1 cellular context compared by ENCODE assay signal in the genomic region with DNA sequence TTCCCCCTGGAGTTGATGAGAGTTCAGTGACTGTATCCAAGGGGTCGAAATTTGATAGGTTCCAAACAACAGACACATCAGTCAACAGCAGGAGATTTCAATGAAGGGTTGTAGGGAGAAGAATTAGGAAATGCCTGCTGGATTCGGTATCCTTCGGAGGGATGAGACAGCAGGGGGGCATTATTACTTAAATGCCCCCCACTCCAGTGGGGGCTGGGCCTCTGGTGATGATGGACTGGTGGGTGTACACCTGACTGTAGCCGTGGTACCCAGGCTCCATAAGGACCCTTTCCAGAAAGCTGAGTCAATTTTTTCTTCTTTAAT.
TF ChIP-seq lines count a peak whose summit lies in the region.

No MANE protein-coding gene starts in this region.

TF ChIP-seq in GM23338, 12 proteins besides CTCF, POLR2A, EP300 and RAD21 (continued from another document):
- TF ChIP-seq, protein P1, sequence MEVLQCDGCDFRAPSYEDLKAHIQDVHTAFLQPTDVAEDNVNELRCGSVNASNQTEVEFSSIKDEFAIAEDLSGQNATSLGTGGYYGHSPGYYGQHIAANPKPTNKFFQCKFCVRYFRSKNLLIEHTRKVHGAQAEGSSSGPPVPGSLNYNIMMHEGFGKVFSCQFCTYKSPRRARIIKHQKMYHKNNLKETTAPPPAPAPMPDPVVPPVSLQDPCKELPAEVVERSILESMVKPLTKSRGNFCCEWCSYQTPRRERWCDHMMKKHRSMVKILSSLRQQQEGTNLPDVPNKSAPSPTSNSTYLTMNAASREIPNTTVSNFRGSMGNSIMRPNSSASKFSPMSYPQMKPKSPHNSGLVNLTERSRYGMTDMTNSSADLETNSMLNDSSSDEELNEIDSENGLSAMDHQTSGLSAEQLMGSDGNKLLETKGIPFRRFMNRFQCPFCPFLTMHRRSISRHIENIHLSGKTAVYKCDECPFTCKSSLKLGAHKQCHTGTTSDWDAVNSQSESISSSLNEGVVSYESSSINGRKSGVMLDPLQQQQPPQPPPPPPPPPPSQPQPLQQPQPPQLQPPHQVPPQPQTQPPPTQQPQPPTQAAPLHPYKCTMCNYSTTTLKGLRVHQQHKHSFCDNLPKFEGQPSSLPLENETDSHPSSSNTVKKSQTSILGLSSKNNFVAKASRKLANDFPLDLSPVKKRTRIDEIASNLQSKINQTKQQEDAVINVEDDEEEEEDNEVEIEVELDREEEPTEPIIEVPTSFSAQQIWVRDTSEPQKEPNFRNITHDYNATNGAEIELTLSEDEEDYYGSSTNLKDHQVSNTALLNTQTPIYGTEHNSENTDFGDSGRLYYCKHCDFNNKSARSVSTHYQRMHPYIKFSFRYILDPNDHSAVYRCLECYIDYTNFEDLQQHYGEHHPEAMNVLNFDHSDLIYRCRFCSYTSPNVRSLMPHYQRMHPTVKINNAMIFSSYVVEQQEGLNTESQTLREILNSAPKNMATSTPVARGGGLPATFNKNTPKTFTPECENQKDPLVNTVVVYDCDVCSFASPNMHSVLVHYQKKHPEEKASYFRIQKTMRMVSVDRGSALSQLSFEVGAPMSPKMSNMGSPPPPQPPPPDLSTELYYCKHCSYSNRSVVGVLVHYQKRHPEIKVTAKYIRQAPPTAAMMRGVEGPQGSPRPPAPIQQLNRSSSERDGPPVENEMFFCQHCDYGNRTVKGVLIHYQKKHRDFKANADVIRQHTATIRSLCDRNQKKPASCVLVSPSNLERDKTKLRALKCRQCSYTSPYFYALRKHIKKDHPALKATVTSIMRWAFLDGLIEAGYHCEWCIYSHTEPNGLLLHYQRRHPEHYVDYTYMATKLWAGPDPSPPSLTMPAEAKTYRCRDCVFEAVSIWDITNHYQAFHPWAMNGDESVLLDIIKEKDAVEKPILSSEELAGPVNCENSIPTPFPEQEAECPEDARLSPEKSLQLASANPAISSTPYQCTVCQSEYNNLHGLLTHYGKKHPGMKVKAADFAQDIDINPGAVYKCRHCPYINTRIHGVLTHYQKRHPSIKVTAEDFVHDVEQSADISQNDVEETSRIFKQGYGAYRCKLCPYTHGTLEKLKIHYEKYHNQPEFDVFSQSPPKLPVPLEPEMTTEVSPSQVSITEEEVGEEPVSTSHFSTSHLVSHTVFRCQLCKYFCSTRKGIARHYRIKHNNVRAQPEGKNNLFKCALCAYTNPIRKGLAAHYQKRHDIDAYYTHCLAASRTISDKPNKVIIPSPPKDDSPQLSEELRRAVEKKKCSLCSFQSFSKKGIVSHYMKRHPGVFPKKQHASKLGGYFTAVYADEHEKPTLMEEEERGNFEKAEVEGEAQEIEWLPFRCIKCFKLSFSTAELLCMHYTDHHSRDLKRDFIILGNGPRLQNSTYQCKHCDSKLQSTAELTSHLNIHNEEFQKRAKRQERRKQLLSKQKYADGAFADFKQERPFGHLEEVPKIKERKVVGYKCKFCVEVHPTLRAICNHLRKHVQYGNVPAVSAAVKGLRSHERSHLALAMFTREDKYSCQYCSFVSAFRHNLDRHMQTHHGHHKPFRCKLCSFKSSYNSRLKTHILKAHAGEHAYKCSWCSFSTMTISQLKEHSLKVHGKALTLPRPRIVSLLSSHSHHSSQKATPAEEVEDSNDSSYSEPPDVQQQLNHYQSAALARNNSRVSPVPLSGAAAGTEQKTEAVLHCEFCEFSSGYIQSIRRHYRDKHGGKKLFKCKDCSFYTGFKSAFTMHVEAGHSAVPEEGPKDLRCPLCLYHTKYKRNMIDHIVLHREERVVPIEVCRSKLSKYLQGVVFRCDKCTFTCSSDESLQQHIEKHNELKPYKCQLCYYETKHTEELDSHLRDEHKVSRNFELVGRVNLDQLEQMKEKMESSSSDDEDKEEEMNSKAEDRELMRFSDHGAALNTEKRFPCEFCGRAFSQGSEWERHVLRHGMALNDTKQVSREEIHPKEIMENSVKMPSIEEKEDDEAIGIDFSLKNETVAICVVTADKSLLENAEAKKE (CRISPR knock-in tag; IDR thresholded peaks at IDR 0.05): no peak
- TF ChIP-seq POLR2AphosphoS5 (IDR thresholded peaks at IDR 0.05; ENCODE audit: low read depth) (no peak), ZNF331 (CRISPR knock-in tag; IDR thresholded peaks at IDR 0.05; ENCODE audit: low read depth) (no peak), JUNB (IDR thresholded peaks at IDR 0.05; ENCODE audit: unreplicated experiment) (no peak), EZH2phosphoT487 (IDR thresholded peaks at IDR 0.05; ENCODE audit: unreplicated experiment) (no peak), STAT1 (IDR thresholded peaks at IDR 0.05; ENCODE audit: unreplicated experiment) (no peak), CREB1 (CRISPR knock-in tag; IDR thresholded peaks at IDR 0.05; ENCODE audit: low read depth) (no peak), EZH2 (IDR thresholded peaks at IDR 0.05; ENCODE audit: low read depth, unreplicated experiment) (no peak)
- TF ChIP-seq, protein P2, sequence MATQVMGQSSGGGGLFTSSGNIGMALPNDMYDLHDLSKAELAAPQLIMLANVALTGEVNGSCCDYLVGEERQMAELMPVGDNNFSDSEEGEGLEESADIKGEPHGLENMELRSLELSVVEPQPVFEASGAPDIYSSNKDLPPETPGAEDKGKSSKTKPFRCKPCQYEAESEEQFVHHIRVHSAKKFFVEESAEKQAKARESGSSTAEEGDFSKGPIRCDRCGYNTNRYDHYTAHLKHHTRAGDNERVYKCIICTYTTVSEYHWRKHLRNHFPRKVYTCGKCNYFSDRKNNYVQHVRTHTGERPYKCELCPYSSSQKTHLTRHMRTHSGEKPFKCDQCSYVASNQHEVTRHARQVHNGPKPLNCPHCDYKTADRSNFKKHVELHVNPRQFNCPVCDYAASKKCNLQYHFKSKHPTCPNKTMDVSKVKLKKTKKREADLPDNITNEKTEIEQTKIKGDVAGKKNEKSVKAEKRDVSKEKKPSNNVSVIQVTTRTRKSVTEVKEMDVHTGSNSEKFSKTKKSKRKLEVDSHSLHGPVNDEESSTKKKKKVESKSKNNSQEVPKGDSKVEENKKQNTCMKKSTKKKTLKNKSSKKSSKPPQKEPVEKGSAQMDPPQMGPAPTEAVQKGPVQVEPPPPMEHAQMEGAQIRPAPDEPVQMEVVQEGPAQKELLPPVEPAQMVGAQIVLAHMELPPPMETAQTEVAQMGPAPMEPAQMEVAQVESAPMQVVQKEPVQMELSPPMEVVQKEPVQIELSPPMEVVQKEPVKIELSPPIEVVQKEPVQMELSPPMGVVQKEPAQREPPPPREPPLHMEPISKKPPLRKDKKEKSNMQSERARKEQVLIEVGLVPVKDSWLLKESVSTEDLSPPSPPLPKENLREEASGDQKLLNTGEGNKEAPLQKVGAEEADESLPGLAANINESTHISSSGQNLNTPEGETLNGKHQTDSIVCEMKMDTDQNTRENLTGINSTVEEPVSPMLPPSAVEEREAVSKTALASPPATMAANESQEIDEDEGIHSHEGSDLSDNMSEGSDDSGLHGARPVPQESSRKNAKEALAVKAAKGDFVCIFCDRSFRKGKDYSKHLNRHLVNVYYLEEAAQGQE (IDR thresholded peaks at IDR 0.05; ENCODE audit: unreplicated experiment): no peak
- TF ChIP-seq, protein P3, sequence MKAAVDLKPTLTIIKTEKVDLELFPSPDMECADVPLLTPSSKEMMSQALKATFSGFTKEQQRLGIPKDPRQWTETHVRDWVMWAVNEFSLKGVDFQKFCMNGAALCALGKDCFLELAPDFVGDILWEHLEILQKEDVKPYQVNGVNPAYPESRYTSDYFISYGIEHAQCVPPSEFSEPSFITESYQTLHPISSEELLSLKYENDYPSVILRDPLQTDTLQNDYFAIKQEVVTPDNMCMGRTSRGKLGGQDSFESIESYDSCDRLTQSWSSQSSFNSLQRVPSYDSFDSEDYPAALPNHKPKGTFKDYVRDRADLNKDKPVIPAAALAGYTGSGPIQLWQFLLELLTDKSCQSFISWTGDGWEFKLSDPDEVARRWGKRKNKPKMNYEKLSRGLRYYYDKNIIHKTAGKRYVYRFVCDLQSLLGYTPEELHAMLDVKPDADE (IDR thresholded peaks at IDR 0.05): no peak
